ENCODE assay signal across 1 cellular context in the genomic region with DNA sequence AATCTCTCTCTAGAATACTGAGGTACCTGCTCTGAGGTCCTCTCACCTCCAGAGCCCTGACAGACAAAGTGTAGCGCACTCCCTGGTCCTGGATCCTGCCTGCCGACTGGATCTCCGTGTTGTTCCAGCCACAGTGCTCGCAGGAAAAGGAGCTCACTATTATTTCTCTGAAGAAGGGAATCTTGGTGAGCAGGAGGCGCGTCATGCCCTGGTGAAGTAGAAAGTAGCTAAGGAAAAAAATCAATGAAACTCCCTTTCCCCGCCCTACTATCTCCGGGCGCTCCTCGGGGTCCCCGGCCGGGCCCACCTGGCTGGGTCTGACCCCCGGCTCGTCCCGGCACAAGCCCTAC.
TF ChIP-seq lines count a peak whose summit lies in the region.

No MANE protein-coding gene starts in this region.

TF ChIP-seq in GM12878, 131 proteins besides CTCF, POLR2A, EP300 and RAD21:
- TF ChIP-seq PRDM15 (CRISPR knock-in tag; IDR thresholded peaks at IDR 0.05) (no peak), MTA3 (IDR thresholded peaks at IDR 0.05; ENCODE audit: borderline replicate concordance, low read length) (no peak), ZNF217 (IDR thresholded peaks at IDR 0.05) (no peak), RAD51 (IDR thresholded peaks at IDR 0.05) (no peak), RB1 (IDR thresholded peaks at IDR 0.05; ENCODE audit: borderline replicate concordance) (no peak), SUZ12 (IDR thresholded peaks at IDR 0.05; ENCODE audit: unreplicated experiment) (no peak)
TF ChIP-seq in GM12878: peak in this region for 0.
